In the genomic region with DNA sequence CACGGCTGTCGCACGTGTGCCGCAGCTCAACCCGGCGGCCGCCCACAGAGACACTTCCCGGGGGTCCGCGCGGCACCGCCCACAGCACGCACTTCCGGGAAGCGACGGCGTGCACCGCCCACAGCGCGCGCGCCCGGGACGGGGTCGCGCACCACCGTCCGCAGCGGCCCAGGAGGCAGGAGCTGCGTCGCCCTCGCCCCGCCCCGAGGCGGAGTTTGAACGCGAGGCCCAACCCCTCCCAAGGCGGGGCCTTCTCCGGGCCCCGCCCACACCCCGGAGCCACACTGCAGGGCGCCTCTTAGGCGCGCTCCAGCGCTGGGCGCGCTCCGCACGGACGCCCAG, we compare ENCODE assay signal across 1 cellular context.
TF ChIP-seq lines count a peak whose summit lies in the region.

No MANE protein-coding gene starts in this region.

TF ChIP-seq in HEK293, 187 proteins besides CTCF, POLR2A, EP300 and RAD21 (continued from another document):
- TF ChIP-seq, protein P1, sequence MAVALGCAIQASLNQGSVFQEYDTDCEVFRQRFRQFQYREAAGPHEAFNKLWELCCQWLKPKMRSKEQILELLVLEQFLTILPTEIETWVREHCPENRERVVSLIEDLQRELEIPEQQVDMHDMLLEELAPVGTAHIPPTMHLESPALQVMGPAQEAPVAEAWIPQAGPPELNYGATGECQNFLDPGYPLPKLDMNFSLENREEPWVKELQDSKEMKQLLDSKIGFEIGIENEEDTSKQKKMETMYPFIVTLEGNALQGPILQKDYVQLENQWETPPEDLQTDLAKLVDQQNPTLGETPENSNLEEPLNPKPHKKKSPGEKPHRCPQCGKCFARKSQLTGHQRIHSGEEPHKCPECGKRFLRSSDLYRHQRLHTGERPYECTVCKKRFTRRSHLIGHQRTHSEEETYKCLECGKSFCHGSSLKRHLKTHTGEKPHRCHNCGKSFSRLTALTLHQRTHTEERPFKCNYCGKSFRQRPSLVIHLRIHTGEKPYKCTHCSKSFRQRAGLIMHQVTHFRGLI (tag by site-specific recombination; IDR thresholded peaks at IDR 0.05) = peak; percentile 41; the same call in 1 of the 2 replicates
- peak; percentile 46; the same call in 1 of the 2 replicates for TF ChIP-seq KLF10 (tag by site-specific recombination; IDR thresholded peaks at IDR 0.05)
- TF ChIP-seq SP3 (tag by site-specific recombination; IDR thresholded peaks at IDR 0.05) = peak; percentile 69
- TF ChIP-seq GLIS1 (tag by site-specific recombination; IDR thresholded peaks at IDR 0.05) = peak; percentile 57
- TF ChIP-seq, protein P2, sequence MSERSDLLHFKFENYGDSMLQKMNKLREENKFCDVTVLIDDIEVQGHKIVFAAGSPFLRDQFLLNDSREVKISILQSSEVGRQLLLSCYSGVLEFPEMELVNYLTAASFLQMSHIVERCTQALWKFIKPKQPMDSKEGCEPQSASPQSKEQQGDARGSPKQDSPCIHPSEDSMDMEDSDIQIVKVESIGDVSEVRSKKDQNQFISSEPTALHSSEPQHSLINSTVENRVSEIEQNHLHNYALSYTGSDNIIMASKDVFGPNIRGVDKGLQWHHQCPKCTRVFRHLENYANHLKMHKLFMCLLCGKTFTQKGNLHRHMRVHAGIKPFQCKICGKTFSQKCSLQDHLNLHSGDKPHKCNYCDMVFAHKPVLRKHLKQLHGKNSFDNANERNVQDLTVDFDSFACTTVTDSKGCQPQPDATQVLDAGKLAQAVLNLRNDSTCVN (tag by site-specific recombination; optimal IDR thresholded peaks at IDR 0.05) = peak; percentile 81
- 0 out of 2 replicates have a peak, but pooled peaks have one; percentile 28 for TF ChIP-seq ZNF561 (tag by site-specific recombination; IDR thresholded peaks at IDR 0.05; ENCODE audit: borderline replicate concordance)
- peak; percentile 50; the same call in 1 of the 2 replicates for TF ChIP-seq ZFHX2 (tag by site-specific recombination; conservative IDR thresholded peaks at IDR 0.05)
- TF ChIP-seq KLF8 (tag by site-specific recombination; IDR thresholded peaks at IDR 0.05) = peak; percentile 60; the same call in 1 of the 2 replicates
